7 cellular contexts compared by ENCODE assay signal in genomic region chr11:133947298-133947905, GRCh38. TPM values are rescaled to one million over a fixed set of nuclear protein-coding genes. Genes with fewer than 3 reads are reported as not detected.
DNase-seq lines count a peak whose midpoint lies in the region; ATAC-seq, FAIRE-seq and TF ChIP-seq lines count a peak whose summit lies in the region.

No MANE protein-coding gene starts in this region.

- H3K9me3 ChIP-seq in SJCRH30 (replicated peaks): no peaks in the 10 kb centered on the region
- no peaks in the 10 kb centered on the region for H3K9me3 ChIP-seq in hepatocyte (ENCODE audit: low read depth)

- H3K27ac Mint-ChIP-seq in activated naive CD8-positive, alpha-beta T cell treated with anti-CD3 and anti-CD28 coated beads, Interleukin-2, amount 10 ng/mL, durations not matched to agents 7 days and 5 days: peak overlapping the region; percentile 93

- peak; percentile 55 to 66 for DNase-seq in SJCRH30
- DNase-seq in activated naive CD8-positive, alpha-beta T cell treated with anti-CD3 and anti-CD28 coated beads, Interleukin-2, amount 10 ng/mL, durations not matched to agents 7 days and 5 days: peak; percentile 82
- peak; percentile 83 for DNase-seq in hepatocyte (ENCODE audit: low spot score)
- peak; percentile 59 for DNase-seq in stimulated activated CD4-positive, alpha-beta T cell treated with anti-CD3 and anti-CD28 coated beads, Interleukin-4, amount 100 ng/mL, for 1 hour
- no peak for DNase-seq in RCC 7860 (ENCODE audit: low spot score)

- no peaks in the 10 kb centered on the region for H3K9me2 ChIP-seq in hepatocyte (replicated peaks; ENCODE audit: insufficient read depth)

- no peaks in the 10 kb centered on the region for H3K79me2 ChIP-seq in hepatocyte

- H3K4me1 ChIP-seq in SJCRH30: no peaks in the 10 kb centered on the region
- H3K4me1 ChIP-seq in hepatocyte (ENCODE audit: insufficient read depth): no peaks in the 10 kb centered on the region

- H3K27ac ChIP-seq in SJCRH30: no peak overlapping the region
- no peak overlapping the region for H3K27ac ChIP-seq in hepatocyte

- FAIRE-seq in RCC 7860 (lab: Jason Lieb, UNC): no peak

- no peaks in the 10 kb centered on the region for H3K36me3 ChIP-seq in SJCRH30
- no peaks in the 10 kb centered on the region for H3K36me3 ChIP-seq in hepatocyte (replicated peaks; ENCODE audit: insufficient read depth, low read depth)

- H3K4me3 ChIP-seq in SJCRH30 (no peak overlapping the region), hepatocyte (no peak overlapping the region)

- no peak overlapping the region for H3K4me2 ChIP-seq in hepatocyte

- H4K20me1 ChIP-seq in hepatocyte (ENCODE audit: insufficient read depth, poor library complexity, severe bottlenecking): no peaks in the 10 kb centered on the region

- H3K36me3 Mint-ChIP-seq in activated naive CD8-positive, alpha-beta T cell treated with anti-CD3 and anti-CD28 coated beads, Interleukin-2, amount 10 ng/mL, durations not matched to agents 7 days and 5 days: peaks cover 21% of the 10 kb centered on the region

- peak; percentile 60 for ATAC-seq in HG03520 (IDR thresholded peaks at IDR 0.05; ENCODE audit: unreplicated experiment)
- peak; percentile 41 for ATAC-seq in activated naive CD8-positive, alpha-beta T cell treated with anti-CD3 and anti-CD28 coated beads, Interleukin-2, amount 10 ng/mL, durations not matched to agents 7 days and 5 days (ENCODE audit: low read depth)

- H3K9me3 Mint-ChIP-seq in activated naive CD8-positive, alpha-beta T cell treated with anti-CD3 and anti-CD28 coated beads, Interleukin-2, amount 10 ng/mL, durations not matched to agents 7 days and 5 days: no peaks in the 10 kb centered on the region

- H3K27me3 ChIP-seq in SJCRH30 (peaks cover 23% of the 10 kb centered on the region), hepatocyte (peaks cover 37% of the 10 kb centered on the region)

- 25% methylated on average over 13 of the region's 13 CpGs for WGBS in hepatocyte (ENCODE audit: low lambda C conversion rate, missing lambda C conversion rate)

- no peaks in the 10 kb centered on the region for H3K27me3 Mint-ChIP-seq in activated naive CD8-positive, alpha-beta T cell treated with anti-CD3 and anti-CD28 coated beads, Interleukin-2, amount 10 ng/mL, durations not matched to agents 7 days and 5 days

- peak overlapping the region; percentile 92 for H3K4me3 Mint-ChIP-seq in activated naive CD8-positive, alpha-beta T cell treated with anti-CD3 and anti-CD28 coated beads, Interleukin-2, amount 10 ng/mL, durations not matched to agents 7 days and 5 days

- TF ChIP-seq CTCF in GM12873 (IDR thresholded peaks at IDR 0.05; ENCODE audit: insufficient read depth, low read depth, low read length, missing control alignments) (peak; percentile 41), hepatocyte (IDR thresholded peaks at IDR 0.05; ENCODE audit: poor library complexity) (peak; percentile 54)

- no peak overlapping the region for H2AFZ ChIP-seq in hepatocyte

- H3K4me1 Mint-ChIP-seq in activated naive CD8-positive, alpha-beta T cell treated with anti-CD3 and anti-CD28 coated beads, Interleukin-2, amount 10 ng/mL, durations not matched to agents 7 days and 5 days: peaks cover 69% of the 10 kb centered on the region

- POLR2A ChIA-PET in activated naive CD8-positive, alpha-beta T cell treated with anti-CD3 and anti-CD28 coated beads, Interleukin-2, amount 10 ng/mL, durations not matched to agents 7 days and 5 days (lab: Charles Lee): interaction anchor here (1.4 to 5.5 kb wide), 8 partner anchors 9 to 277 kb away, joined by 3 to 39 read pairs (median 10); partner anchors contain the start of genes IGSF9B, NCAPD3 and VPS26B

RNA-seq across cellular contexts. Expression of gene IGSF9B, which starts 9.4 kb away (rescaled TPM):
- total RNA-seq in SJCRH30 (2014; rRNA removed; shearing (Covaris generic)): not detected in 2 replicates
- 10 to 100 TPM; 91.8 to 99.7 TPM for total RNA-seq in activated naive CD8-positive, alpha-beta T cell treated with anti-CD3 and anti-CD28 coated beads, Interleukin-2, amount 10 ng/mL, durations not matched to agents 7 days and 5 days
- total RNA-seq in hepatocyte: 0.30 and 0.32 TPM in 2 replicates
- 0.65 and 0.91 TPM in 2 replicates for polyA plus RNA-seq in hepatocyte

Comparison
In these comparisons a context has a peak if more than half of its experiments do, and no peak if none do; other contexts are left out.
1. RNA of gene IGSF9B, which starts 9.4 kb away (total RNA-seq): 91.8 to 99.7 TPM in activated naive CD8-positive, alpha-beta T cell treated with anti-CD3 and anti-CD28 coated beads, Interleukin-2, amount 10 ng/mL, durations not matched to agents 7 days and 5 days; 0.30 to 0.32 TPM in hepatocyte and not detected in SJCRH30; every median in the first group is over 10 times any median in the second.